8 cellular contexts compared by ENCODE assay signal in genomic region chr9:34377402-34377741, GRCh38. TPM values are rescaled to one million over a fixed set of nuclear protein-coding genes. Genes with fewer than 3 reads are reported as not detected.
DNase-seq lines count a peak whose midpoint lies in the region; ATAC-seq and TF ChIP-seq lines count a peak whose summit lies in the region.

No MANE protein-coding gene starts in this region.

- H3K4me1 ChIP-seq in liver (ENCODE audit: control insufficient read depth in 4 of 4, insufficient read depth in 4 of 4, low read length in 3 of 4) (peaks cover 4 to 54% (median 44%) of the 10 kb centered on the region in 4 donors), thoracic aorta (ENCODE audit: control insufficient read depth in 1 of 2, low read depth in 2 of 2) (peaks cover 14 to 34% of the 10 kb centered on the region in 2 donors)

- H3K27me3 ChIP-seq in liver (ENCODE audit: control insufficient read depth in 4 of 4, insufficient read depth in 4 of 4, low read length in 3 of 4) (no peaks in the 10 kb centered on the region), thoracic aorta (replicated peaks; ENCODE audit: insufficient read depth) (no peaks in the 10 kb centered on the region)

- H3K36me3 ChIP-seq in liver (ENCODE audit: control insufficient read depth in 4 of 4, insufficient read depth in 3 of 4, low read depth in 1 of 4, low read length in 3 of 4) = peaks cover 0 to 2% (median under 1%) of the 10 kb centered on the region in 4 donors
- peaks cover 3% of the 10 kb centered on the region for H3K36me3 ChIP-seq in thoracic aorta

- H3K9me3 ChIP-seq in liver (ENCODE audit: control insufficient read depth in 4 of 4, low read length in 3 of 4) (no peaks in the 10 kb centered on the region), thoracic aorta (no peaks in the 10 kb centered on the region)

- peak overlapping the region; percentile 57 to 80 for H3K27ac ChIP-seq in liver (ENCODE audit: low read depth in 1 of 2, low read length in 2 of 2)
- peak overlapping the region; percentile 51 to 59 for H3K27ac ChIP-seq in thoracic aorta

- ATAC-seq in Right ventricle myocardium superior (ENCODE audit: poor library complexity) (no peak), thoracic aorta (ENCODE audit: insufficient number of reproducible peaks, low FRiP score, low read depth) (no peak), GM19023 (IDR thresholded peaks at IDR 0.05; ENCODE audit: unreplicated experiment) (no peak)

- intact Hi-C loops in Right ventricle myocardium superior (cut with DNase I) (loop anchor here (10.0 kb wide), 1 partner anchor 253 kb away; the partner anchor contains the start of gene DCAF12), cardiac septum (cut with DNase I) (no loop called here)

- TF ChIP-seq CTCF in astrocyte of the cerebellum (IDR thresholded peaks at IDR 0.05; ENCODE audit: low read depth, low read length, missing control alignments) = no peak
- TF ChIP-seq CTCF in liver (IDR thresholded peaks at IDR 0.05; ENCODE audit: low read depth, low read length, missing input control) = no peak
- TF ChIP-seq CTCF in thoracic aorta (IDR thresholded peaks at IDR 0.05) = no peak

- H3K9ac ChIP-seq in liver (ENCODE audit: low read depth in 1 of 2, low read length in 2 of 2) = peak overlapping the region; percentile 41 to 68

- DNase-seq in Right ventricle myocardium superior (peak; percentile 61), cardiac septum (ENCODE audit: low spot score) (no peak), astrocyte of the cerebellum (ENCODE audit: low read depth) (no peak), thoracic aorta (ENCODE audit: low spot score) (no peak), NCI-H1048 (lab: John Stamatoyannopoulos, UW) (no peak)
- no peak for DNase-seq in stimulated activated CD4-positive, alpha-beta T cell treated with anti-CD3 and anti-CD28 coated beads, Interleukin-2, amount 100 ng/mL, for 48 hours

- 3% methylated on average over 21 of the region's 21 CpGs for WGBS in liver

- in situ Hi-C loops in astrocyte of the cerebellum (cut with HindIII; ENCODE audit: low sequenced_read_pairs) = no loop called here

- H3K4me3 ChIP-seq in astrocyte of the cerebellum (ENCODE audit: low read depth, low read length) (peak overlapping the region; percentile 67), liver (ENCODE audit: low read depth in 1 of 3, low read length in 3 of 3) (peak overlapping the region; percentile 60 to 82 (median 76)), thoracic aorta (peak overlapping the region; percentile 79)

- TF ChIP-seq RAD21 in liver (IDR thresholded peaks at IDR 0.05) = no peak

TF ChIP-seq in liver, 16 proteins besides CTCF, POLR2A, EP300 and RAD21:
- TF ChIP-seq EGR1 (IDR thresholded peaks at IDR 0.05; ENCODE audit: low read depth in 2 of 2) (no peak), FOXA1 (IDR thresholded peaks at IDR 0.05) (no peak), TAF1 (conservative IDR thresholded peaks at IDR 0.05) (no peak), HNF4A (conservative IDR thresholded peaks at IDR 0.05) (no peak), HNF4G (IDR thresholded peaks at IDR 0.05) (no peak), REST (IDR thresholded peaks at IDR 0.05) (no peak), NR2F2 (IDR thresholded peaks at IDR 0.05) (no peak), SP1 (IDR thresholded peaks at IDR 0.05) (no peak), ATF3 (IDR thresholded peaks at IDR 0.05) (no peak), JUND (IDR thresholded peaks at IDR 0.05) (no peak), RXRA (IDR thresholded peaks at IDR 0.05) (no peak), FOXA2 (IDR thresholded peaks at IDR 0.05) (no peak), GABPA (IDR thresholded peaks at IDR 0.05 in 1 of 2, conservative IDR thresholded peaks at IDR 0.05 in 1 of 2) (no peak), YY1 (IDR thresholded peaks at IDR 0.05) (no peak)
- TF ChIP-seq, protein P1, sequence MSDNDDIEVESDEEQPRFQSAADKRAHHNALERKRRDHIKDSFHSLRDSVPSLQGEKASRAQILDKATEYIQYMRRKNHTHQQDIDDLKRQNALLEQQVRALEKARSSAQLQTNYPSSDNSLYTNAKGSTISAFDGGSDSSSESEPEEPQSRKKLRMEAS (IDR thresholded peaks at IDR 0.05) = no peak
- TF ChIP-seq, protein P2, sequence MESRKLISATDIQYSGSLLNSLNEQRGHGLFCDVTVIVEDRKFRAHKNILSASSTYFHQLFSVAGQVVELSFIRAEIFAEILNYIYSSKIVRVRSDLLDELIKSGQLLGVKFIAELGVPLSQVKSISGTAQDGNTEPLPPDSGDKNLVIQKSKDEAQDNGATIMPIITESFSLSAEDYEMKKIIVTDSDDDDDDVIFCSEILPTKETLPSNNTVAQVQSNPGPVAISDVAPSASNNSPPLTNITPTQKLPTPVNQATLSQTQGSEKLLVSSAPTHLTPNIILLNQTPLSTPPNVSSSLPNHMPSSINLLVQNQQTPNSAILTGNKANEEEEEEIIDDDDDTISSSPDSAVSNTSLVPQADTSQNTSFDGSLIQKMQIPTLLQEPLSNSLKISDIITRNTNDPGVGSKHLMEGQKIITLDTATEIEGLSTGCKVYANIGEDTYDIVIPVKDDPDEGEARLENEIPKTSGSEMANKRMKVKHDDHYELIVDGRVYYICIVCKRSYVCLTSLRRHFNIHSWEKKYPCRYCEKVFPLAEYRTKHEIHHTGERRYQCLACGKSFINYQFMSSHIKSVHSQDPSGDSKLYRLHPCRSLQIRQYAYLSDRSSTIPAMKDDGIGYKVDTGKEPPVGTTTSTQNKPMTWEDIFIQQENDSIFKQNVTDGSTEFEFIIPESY (IDR thresholded peaks at IDR 0.05) = no peak
TF ChIP-seq in liver: peak in this region for 0.

RNA-seq across cellular contexts. Expression of gene MYORG, which starts 0.7 kb away (rescaled TPM):
- total RNA-seq in Right ventricle myocardium superior = 8.1 TPM
- 9.7 TPM for total RNA-seq in cardiac septum
- 10 to 100 TPM; 19.0 to 26.6 TPM for total RNA-seq in liver
- polyA plus RNA-seq in liver = 10 to 100 TPM; 11.4 to 19.5 TPM
- total RNA-seq in thoracic aorta = 10 to 100 TPM in 1 of 2 donors, 1 to 10 TPM in 1; 7.4 to 12.1 TPM

RNA-seq across cellular contexts. Expression of gene NUDT2, which starts 48.0 kb away (rescaled TPM):
- total RNA-seq in Right ventricle myocardium superior = 17.7 TPM
- 23.0 TPM for total RNA-seq in cardiac septum
- total RNA-seq in liver = 10 to 100 TPM in 1 of 2 donors, 1 to 10 TPM in 1; 9.2 to 10.6 TPM
- 10 to 100 TPM; 20.7 to 23.5 TPM for polyA plus RNA-seq in liver
- total RNA-seq in thoracic aorta = 10 to 100 TPM in 1 of 2 donors, 1 to 10 TPM in 1; 3.4 to 20.8 TPM

RNA-seq across cellular contexts. Expression of gene KIF24, which starts 48.3 kb away (rescaled TPM):
- total RNA-seq in Right ventricle myocardium superior = 0.56 TPM
- 0.89 TPM for total RNA-seq in cardiac septum
- 1 to 10 TPM in 1 of 2 donors, under 1 TPM in 1; 0.17 to 4.1 TPM for total RNA-seq in liver
- under 1 TPM; 0.13 to 0.24 TPM for polyA plus RNA-seq in liver
- total RNA-seq in thoracic aorta = 1 to 10 TPM in 1 of 2 donors, under 1 TPM in 1; 0.56 to 1.1 TPM
